Comparison of ENCODE assay signal across 8 cellular contexts in the genomic region with DNA sequence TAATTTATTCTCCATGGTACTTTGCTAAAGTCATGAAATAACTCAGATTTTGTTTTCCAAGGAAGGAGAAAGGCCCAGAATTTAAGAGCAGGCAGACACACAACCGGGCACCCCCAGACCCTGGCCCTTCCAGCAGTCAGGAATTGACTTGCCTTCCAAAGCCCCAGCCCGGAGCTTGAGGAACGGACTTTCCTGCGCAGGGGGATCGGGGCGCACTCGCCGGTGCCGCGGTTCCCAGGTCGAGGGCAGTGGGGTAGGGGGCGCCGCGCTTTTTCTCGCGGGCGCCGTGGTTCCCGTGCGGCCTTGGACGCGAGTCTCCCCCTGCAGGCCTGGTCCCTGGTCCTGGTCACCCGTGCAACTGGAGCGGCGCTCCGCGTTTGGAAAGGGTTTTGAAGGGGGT. TPM values are rescaled to one million over a fixed set of nuclear protein-coding genes. Genes with fewer than 3 reads are reported as not detected.
DNase-seq lines count a peak whose midpoint lies in the region; ATAC-seq and TF ChIP-seq lines count a peak whose summit lies in the region.

No MANE protein-coding gene starts in this region.

- H3K4me3 Mint-ChIP-seq in activated CD8-positive, alpha-beta T cell treated with anti-CD3 and anti-CD28 coated beads, Interleukin-2, amount 10 ng/mL, durations not matched to agents 7 days and 5 days, result peak overlapping the region; percentile 85

- peaks cover 23% of the 10 kb centered on the region for H3K36me3 Mint-ChIP-seq in activated CD8-positive, alpha-beta T cell treated with anti-CD3 and anti-CD28 coated beads, Interleukin-2, amount 10 ng/mL, durations not matched to agents 7 days and 5 days (ENCODE audit: low read depth)

- H3K4me1 Mint-ChIP-seq in activated CD8-positive, alpha-beta T cell treated with anti-CD3 and anti-CD28 coated beads, Interleukin-2, amount 10 ng/mL, durations not matched to agents 7 days and 5 days (ENCODE audit: low read depth), result peaks cover 50% of the 10 kb centered on the region

- no peaks in the 10 kb centered on the region for H3K9me3 ChIP-seq in cardiac muscle cell (ENCODE audit: low read depth)

- no peaks in the 10 kb centered on the region for H3K27me3 ChIP-seq in cardiac muscle cell

- no peaks in the 10 kb centered on the region for H3K36me3 ChIP-seq in cardiac muscle cell

- intact Hi-C loops in cardiac septum (cut with DNase I) (loop anchor here (10.0 kb wide), 2 partner anchors 339 to 1609 kb away; a partner anchor contains a TSS), head of caudate nucleus (cut with DNase I) (loop anchor here (10.0 kb wide), 1 partner anchor 181 kb away; no protein-coding TSS in a partner anchor), sciatic nerve (cut with DNase I) (no loop called here)

- no peak for ATAC-seq in activated CD8-positive, alpha-beta T cell treated with anti-CD3 and anti-CD28 coated beads, Interleukin-2, amount 10 ng/mL, durations not matched to agents 7 days and 5 days
- ATAC-seq in sciatic nerve, result peak; percentile 48
- no peak for ATAC-seq in HG02981 (IDR thresholded peaks at IDR 0.05; ENCODE audit: unreplicated experiment)
- no peak for ATAC-seq in GM18873 (IDR thresholded peaks at IDR 0.05; ENCODE audit: low FRiP score, unreplicated experiment)

- H3K27ac ChIP-seq in cardiac muscle cell, result peak overlapping the region; percentile 93

- DNase-seq in cardiac muscle cell (ENCODE audit: low read depth in 1 of 2, low spot score in 1 of 2) (peak; percentile 32 to 48), cardiac septum (ENCODE audit: low spot score) (no peak), head of caudate nucleus (peak in 33 of 42 donors; percentile 12 to 66 (median 35)), sciatic nerve (ENCODE audit: low spot score) (peak; percentile 72), NCI-H345 (lab: John Stamatoyannopoulos, UW) (no peak)
- DNase-seq in activated CD8-positive, alpha-beta T cell treated with anti-CD3 and anti-CD28 coated beads, Interleukin-2, amount 10 ng/mL, durations not matched to agents 7 days and 5 days, result no peak

- peaks cover 23% of the 10 kb centered on the region for H3K4me1 ChIP-seq in cardiac muscle cell (ENCODE audit: low read depth)

- no peaks in the 10 kb centered on the region for H3K9me3 Mint-ChIP-seq in activated CD8-positive, alpha-beta T cell treated with anti-CD3 and anti-CD28 coated beads, Interleukin-2, amount 10 ng/mL, durations not matched to agents 7 days and 5 days (ENCODE audit: insufficient read depth)

- peak; percentile 50 for TF ChIP-seq CTCF in cardiac muscle cell (IDR thresholded peaks at IDR 0.05; ENCODE audit: low read depth, low read length)

- POLR2A ChIA-PET in activated CD8-positive, alpha-beta T cell treated with anti-CD3 and anti-CD28 coated beads, Interleukin-2, amount 10 ng/mL, durations not matched to agents 7 days and 5 days (lab: Charles Lee), result interaction anchor here (3.4 kb wide), 1 partner anchor 36 kb away, joined by 13 read pairs; no protein-coding TSS in a partner anchor

- peak overlapping the region; percentile 84 for H3K27ac Mint-ChIP-seq in activated CD8-positive, alpha-beta T cell treated with anti-CD3 and anti-CD28 coated beads, Interleukin-2, amount 10 ng/mL, durations not matched to agents 7 days and 5 days

- H3K27me3 Mint-ChIP-seq in activated CD8-positive, alpha-beta T cell treated with anti-CD3 and anti-CD28 coated beads, Interleukin-2, amount 10 ng/mL, durations not matched to agents 7 days and 5 days (ENCODE audit: low read depth), result no peaks in the 10 kb centered on the region

- CTCF ChIA-PET in activated CD8-positive, alpha-beta T cell treated with anti-CD3 and anti-CD28 coated beads, Interleukin-2, amount 10 ng/mL, durations not matched to agents 7 days and 5 days (lab: Charles Lee), result interaction anchor here (1.1 kb wide), 1 partner anchor 160 kb away, joined by 4 read pairs; no protein-coding TSS in a partner anchor

- peak overlapping the region; percentile 75 for H3K4me3 ChIP-seq in cardiac muscle cell

RNA-seq across cellular contexts. Expression of a gene that starts 1.2 kb away (rescaled TPM):
- total RNA-seq in cardiac muscle cell (7.2 and 13.1 TPM in 2 replicates), cardiac septum (12.7 TPM), sciatic nerve (37.9 TPM)
- 5.8 and 8.6 TPM in 2 replicates for polyA plus RNA-seq in cardiac muscle cell
- total RNA-seq in activated CD8-positive, alpha-beta T cell treated with anti-CD3 and anti-CD28 coated beads, Interleukin-2, amount 10 ng/mL, durations not matched to agents 7 days and 5 days, result 10 to 100 TPM; 18.2 to 24.3 TPM

Comparison
In these comparisons a context has a peak if more than half of its experiments do, and no peak if none do; other contexts are left out.
1. DNase-seq: peak in cardiac muscle cell (2 of 2), head of caudate nucleus (33 of 42) and sciatic nerve (single experiment); none in cardiac septum (single experiment), activated CD8-positive, alpha-beta T cell treated with anti-CD3 and anti-CD28 coated beads, Interleukin-2, amount 10 ng/mL, durations not matched to agents 7 days and 5 days (single experiment) and NCI-H345 (single experiment).